9 cellular contexts compared by ENCODE assay signal in the genomic region with DNA sequence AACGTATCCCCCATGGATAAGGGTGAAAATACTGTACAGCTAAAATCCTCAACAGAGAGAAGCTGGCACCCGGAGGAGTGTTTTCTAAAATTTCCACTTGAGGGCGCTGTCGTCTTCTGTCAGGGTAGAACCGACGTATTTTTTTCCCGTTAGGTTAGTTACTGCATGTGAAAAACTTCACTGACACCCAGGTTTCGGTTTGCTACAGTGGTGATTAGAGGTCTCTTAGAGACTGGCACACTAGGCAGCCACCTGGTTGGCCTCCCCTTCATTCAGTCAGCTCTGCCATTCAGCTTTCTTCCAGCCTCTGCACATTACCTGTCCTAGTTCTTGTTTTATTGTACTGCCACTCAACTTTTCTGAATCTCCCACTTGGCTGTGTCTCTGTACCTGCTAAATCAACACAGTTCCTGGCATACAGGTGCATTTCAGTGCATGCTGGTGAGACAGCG. TPM values are rescaled to one million over a fixed set of nuclear protein-coding genes. Genes with fewer than 3 reads are reported as not detected.
DNase-seq lines count a peak whose midpoint lies in the region; ATAC-seq and TF ChIP-seq lines count a peak whose summit lies in the region.
"Had no signal": no experiment of that assay in that cellular context is flagged by ENCODE, and none has a peak within 500 bp of the region (broad histone marks: within the 10 kb centered on the region; RNA-seq: fewer than 3 reads in every experiment).

No MANE protein-coding gene starts in this region.

- intact Hi-C loops in psoas muscle (cut with DNase I): loop anchor here in 1 of 2 donors (5.0 kb wide), 2 partner anchors 195 to 300 kb away; no protein-coding TSS in a partner anchor

- DNase-seq in ACHN: peak; percentile 53
- DNase-seq in HUDEP-2 (lab: John Stamatoyannopoulos, UW; ENCODE audit: unreplicated experiment in 76 of 76): peak in 44 of 76 experiments; percentile 3 to 65 (median 22)
- DNase-seq in SHP77 (lab: John Stamatoyannopoulos, UW): peak; percentile 28 to 39
- peak; percentile 77 for DNase-seq in activated effector memory CD4-positive, alpha-beta T cell treated with anti-CD3 and anti-CD28 coated beads, Interleukin-2, amount 50 U/mL, for 16 hours
- peak; percentile 53 for DNase-seq in globus pallidus (ENCODE audit: low spot score)
- DNase-seq in psoas muscle: no peak
- no peak for DNase-seq in mesenteric fat pad (ENCODE audit: low spot score)

- H3K4me1 ChIP-seq in psoas muscle: no peaks in the 10 kb centered on the region

- in situ Hi-C loops in ACHN (cut with HindIII; ENCODE audit: low pct_ligation_motif_present, low pct_unique_long_range_greater_than_20kb, low sequenced_read_pairs): no loop called here

- no peaks in the 10 kb centered on the region for H3K9me3 ChIP-seq in psoas muscle

- no peak overlapping the region for H3K4me3 ChIP-seq in psoas muscle

- peak; percentile 52 for TF ChIP-seq CTCF in psoas muscle (IDR thresholded peaks at IDR 0.05)

- peaks cover 0 to 4% (median 0%) of the 10 kb centered on the region in 3 donors for H3K27me3 ChIP-seq in psoas muscle (ENCODE audit: insufficient read depth in 3 of 3, low read length in 2 of 3)

- no peaks in the 10 kb centered on the region for H3K36me3 ChIP-seq in psoas muscle (ENCODE audit: insufficient read depth in 1 of 2, low read depth in 1 of 2)

- peak; percentile 74 for ATAC-seq in GM18511 (IDR thresholded peaks at IDR 0.05; ENCODE audit: unreplicated experiment)
- ATAC-seq in psoas muscle: peak in 2 of 4 donors; percentile 46 to 56

- WGBS in psoas muscle, 3 donors: 10 to 14% (median 12%) methylated on average over 9 of the region's 9 CpGs

- no peak overlapping the region for H3K27ac ChIP-seq in psoas muscle

RNA-seq across cellular contexts. Expression of gene CCK, which starts 18.4 kb away (rescaled TPM):
- total RNA-seq in psoas muscle (not detected), mesenteric fat pad (0.48 TPM)
- under 1 TPM in 2 of 3 donors, not detected in 1; 0.22 to 0.31 TPM for polyA plus RNA-seq in psoas muscle
- total RNA-seq: urinary bladder had no signal
- polyA plus RNA-seq: urinary bladder had no signal

Comparison
In these comparisons a context has a peak if more than half of its experiments do, and no peak if none do; other contexts are left out.
1. DNase-seq: peak in ACHN (single experiment), HUDEP-2 (44 of 76), SHP77 (2 of 2), activated effector memory CD4-positive, alpha-beta T cell treated with anti-CD3 and anti-CD28 coated beads, Interleukin-2, amount 50 U/mL, for 16 hours (single experiment) and globus pallidus (single experiment); none in psoas muscle (0 of 2) and mesenteric fat pad (single experiment).